ENCODE assay signal across 1 cellular context in genomic region chr2:213644926-213645325, GRCh38.
TF ChIP-seq lines count a peak whose summit lies in the region.

No MANE protein-coding gene starts in this region.

TF ChIP-seq in WTC11, 78 proteins besides CTCF, POLR2A, EP300 and RAD21 (continued from another document):
- TF ChIP-seq PRDM15 (CRISPR knock-in tag; IDR thresholded peaks at IDR 0.05) = no peak
- TF ChIP-seq IRF2 (CRISPR knock-in tag; IDR thresholded peaks at IDR 0.05; ENCODE audit: borderline replicate concordance, low read depth) = no peak
